Comparison of ENCODE assay signal across 21 cellular contexts in the genomic region with DNA sequence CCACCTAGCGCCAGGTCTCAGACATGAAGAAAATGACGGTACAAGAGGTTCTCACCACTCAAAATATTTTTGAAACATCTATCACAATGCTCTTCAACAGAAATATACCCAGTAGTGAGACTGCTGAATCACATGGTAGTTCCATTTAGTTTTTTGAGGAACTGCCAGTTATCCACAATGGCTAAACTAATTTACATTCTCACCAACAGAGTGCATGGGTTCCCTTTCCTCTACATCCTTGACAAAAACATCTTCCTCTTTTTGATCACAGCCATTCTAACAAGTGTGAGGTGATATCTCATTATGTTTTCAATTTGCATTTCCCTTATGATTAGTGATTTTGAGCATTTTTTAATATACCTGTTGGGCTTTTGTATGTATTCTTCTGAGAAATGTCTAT. TPM values are rescaled to one million over a fixed set of nuclear protein-coding genes. Genes with fewer than 3 reads are reported as not detected.
DNase-seq lines count a peak whose midpoint lies in the region; ATAC-seq lines count a peak whose summit lies in the region.
"Had no signal": no experiment of that assay in that cellular context is flagged by ENCODE, and none has a peak within 500 bp of the region (broad histone marks: within the 10 kb centered on the region; RNA-seq: fewer than 3 reads in every experiment).

No MANE protein-coding gene starts in this region.

- no peak overlapping the region for H3K4me3 Mint-ChIP-seq in activated naive CD4-positive, alpha-beta T cell treated with anti-CD3 and anti-CD28 coated beads, Interleukin-2, amount 10 ng/mL, durations not matched to agents 7 days and 5 days
- H3K4me3 Mint-ChIP-seq: neural progenitor cell had no signal

- no peak overlapping the region for H3K27ac ChIP-seq in Karpas-422 (ENCODE audit: low read length)
- H3K27ac ChIP-seq: A549, C4-2B, foreskin keratinocyte, neural progenitor cell had no signal

- H3K27me3 Mint-ChIP-seq in activated naive CD4-positive, alpha-beta T cell treated with anti-CD3 and anti-CD28 coated beads, Interleukin-2, amount 10 ng/mL, durations not matched to agents 7 days and 5 days: no peaks in the 10 kb centered on the region

- CTCF ChIA-PET in activated naive CD4-positive, alpha-beta T cell treated with anti-CD3 and anti-CD28 coated beads, Interleukin-2, amount 10 ng/mL, durations not matched to agents 7 days and 5 days (lab: Charles Lee): no interaction called here

- peaks cover 62% of the 10 kb centered on the region for H3K4me1 Mint-ChIP-seq in activated naive CD4-positive, alpha-beta T cell treated with anti-CD3 and anti-CD28 coated beads, Interleukin-2, amount 10 ng/mL, durations not matched to agents 7 days and 5 days

- H3K27me3 ChIP-seq in Karpas-422 (ENCODE audit: low read length): no peaks in the 10 kb centered on the region
- H3K27me3 ChIP-seq: foreskin keratinocyte, neural progenitor cell had no signal

- H4K20me1 ChIP-seq in Karpas-422 (ENCODE audit: insufficient read depth, low read depth, low read length): no peaks in the 10 kb centered on the region

- H3K79me2 ChIP-seq in Karpas-422 (ENCODE audit: low read length): no peaks in the 10 kb centered on the region

- H3K9me3 ChIP-seq in Karpas-422 (ENCODE audit: low read length): no peaks in the 10 kb centered on the region
- H3K9me3 ChIP-seq: A549 had no signal

- peak; percentile 42 for DNase-seq in Ammon's horn (ENCODE audit: low spot score)
- peak; percentile 53 for DNase-seq in Karpas-422
- DNase-seq in SKM-1 (lab: John Stamatoyannopoulos, UW; ENCODE audit: unreplicated experiment): peak; percentile 7
- DNase-seq in medulla oblongata (ENCODE audit: extremely low spot score): peak; percentile 68
- DNase-seq in activated naive CD4-positive, alpha-beta T cell treated with anti-CD3 and anti-CD28 coated beads, Interleukin-2, amount 10 ng/mL, durations not matched to agents 7 days and 5 days: no peak
- DNase-seq in middle frontal gyrus (ENCODE audit: extremely low spot score, low spot score): no peak
- DNase-seq: activated gamma-delta T cell; amniotic stem cell; foreskin keratinocyte; kidney glomerular epithelial cell; mesenchymal stem cell; NCI-H1092; NCI-H2081; NCI-H446 treated with DMSO at 0.1 percent for 48 hours; NK-92 treated with Interleukin-12 subunit alpha and Interleukin-12 subunit beta, amount 100 ng/mL, for 24 hours; SHP77 treated with DMSO at 0.1 percent for 48 hours had no signal

- peaks cover 12% of the 10 kb centered on the region for H3K4me1 ChIP-seq in Karpas-422 (ENCODE audit: low read length)
- H3K4me1 ChIP-seq: A549, foreskin keratinocyte, neural progenitor cell had no signal

- no peak for ATAC-seq in GM21390 (IDR thresholded peaks at IDR 0.05; ENCODE audit: unreplicated experiment)
- ATAC-seq in GM21367 (IDR thresholded peaks at IDR 0.05; ENCODE audit: unreplicated experiment): no peak
- ATAC-seq: A549, foreskin keratinocyte had no signal

- peaks cover 14% of the 10 kb centered on the region for H3K36me3 Mint-ChIP-seq in activated naive CD4-positive, alpha-beta T cell treated with anti-CD3 and anti-CD28 coated beads, Interleukin-2, amount 10 ng/mL, durations not matched to agents 7 days and 5 days
- H3K36me3 Mint-ChIP-seq: neural progenitor cell had no signal

- H2AFZ ChIP-seq in Karpas-422 (ENCODE audit: low read length): no peak overlapping the region
- H2AFZ ChIP-seq: neural progenitor cell had no signal

- H3K9me3 Mint-ChIP-seq in activated naive CD4-positive, alpha-beta T cell treated with anti-CD3 and anti-CD28 coated beads, Interleukin-2, amount 10 ng/mL, durations not matched to agents 7 days and 5 days: peaks cover 2% of the 10 kb centered on the region
- H3K9me3 Mint-ChIP-seq: neural progenitor cell had no signal

- H3K36me3 ChIP-seq in Karpas-422 (ENCODE audit: insufficient read depth, low read length): no peaks in the 10 kb centered on the region
- H3K36me3 ChIP-seq: neural progenitor cell had no signal

- no peak overlapping the region for H3K4me2 ChIP-seq in Karpas-422 (ENCODE audit: low read depth, low read length, poor library complexity, severe bottlenecking)
- H3K4me2 ChIP-seq: A549, neural progenitor cell had no signal

- H3K9me2 ChIP-seq in Karpas-422 (replicated peaks; ENCODE audit: insufficient read depth, low read length): no peaks in the 10 kb centered on the region

- H3K27ac Mint-ChIP-seq in activated naive CD4-positive, alpha-beta T cell treated with anti-CD3 and anti-CD28 coated beads, Interleukin-2, amount 10 ng/mL, durations not matched to agents 7 days and 5 days: no peak overlapping the region
- H3K27ac Mint-ChIP-seq: neural progenitor cell had no signal

- no peak overlapping the region for H3K4me3 ChIP-seq in Karpas-422 (ENCODE audit: low read length)
- H3K4me3 ChIP-seq: A549, neural progenitor cell had no signal

- H3K9ac ChIP-seq in Karpas-422 (ENCODE audit: low read length): no peak overlapping the region
- H3K9ac ChIP-seq: neural progenitor cell had no signal

RNA-seq across cellular contexts. Expression of a gene that starts 5.7 kb away (rescaled TPM):
- total RNA-seq in Karpas-422 (2014; rRNA removed; shearing (Covaris generic); ENCODE audit: low replicate concordance): 4.4 and 8.1 TPM in 2 replicates
- total RNA-seq: foreskin keratinocyte had no signal

RNA-seq across cellular contexts. Expression of a gene that starts 6.3 kb away (rescaled TPM):
- 20.3 and 33.4 TPM in 2 replicates for total RNA-seq in Karpas-422 (2014; rRNA removed; shearing (Covaris generic); ENCODE audit: low replicate concordance)

Comparison
In these comparisons a context has a peak if more than half of its experiments do, and no peak if none do; other contexts are left out.
1. DNase-seq: peak in Ammon's horn (single experiment), Karpas-422 (single experiment), SKM-1 (single experiment) and medulla oblongata (single experiment); none in activated naive CD4-positive, alpha-beta T cell treated with anti-CD3 and anti-CD28 coated beads, Interleukin-2, amount 10 ng/mL, durations not matched to agents 7 days and 5 days (single experiment) and middle frontal gyrus (single experiment).